In the genomic region with DNA sequence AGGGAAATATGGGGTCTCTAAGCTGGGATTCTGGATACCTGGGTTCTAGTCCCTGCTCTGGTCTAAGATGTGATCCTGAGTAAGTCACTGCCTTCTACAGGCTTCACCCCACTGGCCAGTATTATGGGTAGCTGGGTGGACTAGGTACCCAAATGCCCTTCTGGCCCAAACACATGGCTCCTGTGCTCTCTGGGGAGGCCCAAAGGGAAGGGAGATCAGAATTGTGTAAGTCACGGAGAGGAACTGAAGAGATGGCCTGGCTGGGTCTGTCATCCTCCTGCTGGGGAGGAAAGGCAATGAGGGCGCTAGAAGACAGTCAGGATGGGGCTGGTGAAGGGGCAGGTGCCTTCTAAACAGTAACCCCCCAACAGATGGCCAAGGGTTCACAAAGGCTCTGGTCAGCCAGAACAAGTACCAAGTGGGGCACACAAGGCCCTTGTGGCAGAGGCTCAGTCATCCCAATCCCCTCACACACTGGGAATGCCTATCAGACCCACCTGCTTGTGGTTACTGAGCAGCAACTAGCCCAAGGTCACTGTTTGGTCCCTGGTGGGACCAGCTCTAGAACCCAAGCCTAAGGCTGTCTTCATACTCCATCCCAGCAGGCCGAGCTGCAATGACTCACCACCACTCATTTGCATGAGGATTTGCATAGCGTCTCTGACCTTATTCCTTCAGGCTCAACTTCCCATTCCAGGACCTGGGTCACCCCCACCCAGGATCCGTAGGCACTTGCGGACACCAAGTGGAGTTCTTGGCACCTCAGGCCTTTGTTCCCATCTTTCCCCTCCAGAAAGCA, we compare ENCODE assay signal across 8 cellular contexts. TPM values are rescaled to one million over a fixed set of nuclear protein-coding genes. Genes with fewer than 3 reads are reported as not detected.
DNase-seq lines count a peak whose midpoint lies in the region; ATAC-seq and TF ChIP-seq lines count a peak whose summit lies in the region.

No MANE protein-coding gene starts in this region.

- H3K27ac ChIP-seq in WERI-Rb-1 (peak overlapping the region; percentile 89), lower lobe of right lung (peak overlapping the region; percentile 61), transverse colon (peak overlapping the region; percentile 69 to 100 (median 100))

- H3K27me3 ChIP-seq in WERI-Rb-1 (ENCODE audit: insufficient read depth, low read depth, severe bottlenecking) (no peaks in the 10 kb centered on the region), lower lobe of right lung (ENCODE audit: low read depth) (no peaks in the 10 kb centered on the region), transverse colon (no peaks in the 10 kb centered on the region)

- H3K9me3 Mint-ChIP-seq in activated naive CD4-positive, alpha-beta T cell treated with anti-CD3 and anti-CD28 coated beads, Interleukin-2, amount 50 U/mL, for 72 hours, result no peaks in the 10 kb centered on the region

- H3K4me1 ChIP-seq in lower lobe of right lung (peaks cover 95% of the 10 kb centered on the region), transverse colon (peaks cover 87 to 91% (median 89%) of the 10 kb centered on the region in 4 donors)

- intact Hi-C loops in lower lobe of right lung (cut with DNase I), result no loop called here
- intact Hi-C loops in transverse colon (cut with DNase I; ENCODE audit: low total_unique reads), result no loop called here

- H3K4me3 ChIP-seq in WERI-Rb-1 (ENCODE audit: low read depth, low read length), result no peak overlapping the region
- peak overlapping the region; percentile 22 for H3K4me3 ChIP-seq in lower lobe of right lung
- H3K4me3 ChIP-seq in transverse colon, result peak overlapping the region in 2 of 4 donors; percentile 4 to 32

- no peak for ATAC-seq in activated naive CD4-positive, alpha-beta T cell treated with anti-CD3 and anti-CD28 coated beads, Interleukin-2, amount 50 U/mL, for 72 hours
- ATAC-seq in lower lobe of right lung (no peak), GM21526 (IDR thresholded peaks at IDR 0.05; ENCODE audit: low FRiP score, unreplicated experiment) (no peak)

- H3K36me3 ChIP-seq in WERI-Rb-1, result peaks cover 65% of the 10 kb centered on the region
- H3K36me3 ChIP-seq in lower lobe of right lung, result peaks cover 22% of the 10 kb centered on the region
- no peaks in the 10 kb centered on the region for H3K36me3 ChIP-seq in transverse colon

- DNase-seq in activated naive CD4-positive, alpha-beta T cell treated with anti-CD3 and anti-CD28 coated beads, Interleukin-2, amount 50 U/mL, for 72 hours (ENCODE audit: low spot score in 2 of 2), result no peak
- DNase-seq in activated naive CD4-positive, alpha-beta T cell treated with Interleukin-2 at 50 U/mL for 16 hours, result no peak
- no peak for DNase-seq in WERI-Rb-1
- no peak for DNase-seq in lower lobe of right lung
- no peak for DNase-seq in transverse colon
- no peak for DNase-seq in LoVo (ENCODE audit: low spot score)
- DNase-seq in activated CD8-positive, alpha-beta memory T cell treated with anti-CD3 and anti-CD28 coated beads, Interleukin-2, amount 50 U/mL, for 48 hours, result no peak

- in situ Hi-C loops in transverse colon (cut with MboI; ENCODE audit: low pct_ligation_motif_present in 1 of 4, low pct_unique_long_range_greater_than_20kb in 1 of 4, low sequenced_read_pairs in 3 of 4), result no loop called here

- H3K9me3 ChIP-seq in WERI-Rb-1 (ENCODE audit: severe bottlenecking), result no peaks in the 10 kb centered on the region
- no peaks in the 10 kb centered on the region for H3K9me3 ChIP-seq in lower lobe of right lung
- no peaks in the 10 kb centered on the region for H3K9me3 ChIP-seq in transverse colon

- 64 to 93% methylated on average over 5 to 6 of the region's 6 CpGs for WGBS in transverse colon (ENCODE audit: low coverage in 1 of 2), 2 donors

- peaks cover 15 to 35% of the 10 kb centered on the region in 2 donors for H3K36me3 Mint-ChIP-seq in activated naive CD4-positive, alpha-beta T cell treated with anti-CD3 and anti-CD28 coated beads, Interleukin-2, amount 50 U/mL, for 72 hours

- peak overlapping the region; percentile 84 to 86 for H3K27ac Mint-ChIP-seq in activated naive CD4-positive, alpha-beta T cell treated with anti-CD3 and anti-CD28 coated beads, Interleukin-2, amount 50 U/mL, for 72 hours

- TF ChIP-seq POLR2A in transverse colon (IDR thresholded peaks at IDR 0.05), result no peak

- no peak for TF ChIP-seq EP300 in transverse colon (IDR thresholded peaks at IDR 0.05; ENCODE audit: low read depth)

- TF ChIP-seq CTCF in WERI-Rb-1 (IDR thresholded peaks at IDR 0.05; ENCODE audit: low read depth, low read length) (no peak), lower lobe of right lung (IDR thresholded peaks at IDR 0.05) (no peak), transverse colon (IDR thresholded peaks at IDR 0.05) (no peak)

RNA-seq across cellular contexts. Expression of gene MEF2D, which starts 9.2 kb away (rescaled TPM):
- total RNA-seq in activated naive CD4-positive, alpha-beta T cell treated with anti-CD3 and anti-CD28 coated beads, Interleukin-2, amount 50 U/mL, for 72 hours, result 10 to 100 TPM; 31.7 to 62.5 TPM
- 51.0 TPM for total RNA-seq in lower lobe of right lung
- 100 to 1,000 TPM in 1 of 4 donors, 10 to 100 TPM in 3; 26.1 to 200 (median 85.7) TPM for total RNA-seq in transverse colon
